14 cellular contexts compared by ENCODE assay signal in genomic region chr5:134413046-134413445, GRCh38. TPM values are rescaled to one million over a fixed set of nuclear protein-coding genes. Genes with fewer than 3 reads are reported as not detected.
DNase-seq lines count a peak whose midpoint lies in the region; ATAC-seq and TF ChIP-seq lines count a peak whose summit lies in the region.
"Had no signal": no experiment of that assay in that cellular context is flagged by ENCODE, and none has a peak within 500 bp of the region (broad histone marks: within the 10 kb centered on the region; RNA-seq: fewer than 3 reads in every experiment).

No MANE protein-coding gene starts in this region.

- ATAC-seq in activated CD8-positive, alpha-beta memory T cell treated with anti-CD3 and anti-CD28 coated beads, Interleukin-2, amount 10 ng/mL, durations not matched to agents 7 days and 5 days: no peak
- no peak for ATAC-seq in gastrocnemius medialis
- no peak for ATAC-seq in GM18867 (IDR thresholded peaks at IDR 0.05; ENCODE audit: unreplicated experiment)

- peaks cover 28% of the 10 kb centered on the region for H3K4me1 Mint-ChIP-seq in activated CD8-positive, alpha-beta memory T cell treated with anti-CD3 and anti-CD28 coated beads, Interleukin-2, amount 10 ng/mL, durations not matched to agents 7 days and 5 days

- DNase-seq in activated CD8-positive, alpha-beta memory T cell treated with anti-CD3 and anti-CD28 coated beads, Interleukin-2, amount 50 U/mL, for 48 hours: peak; percentile 20
- no peak for DNase-seq in activated CD8-positive, alpha-beta memory T cell treated with anti-CD3 and anti-CD28 coated beads, Interleukin-2, amount 10 ng/mL, durations not matched to agents 7 days and 5 days
- DNase-seq in OCI-LY7 (ENCODE audit: low spot score): no peak
- no peak for DNase-seq in esophagus muscularis mucosa (ENCODE audit: extremely low spot score)
- DNase-seq in gastrocnemius medialis: no peak
- no peak for DNase-seq in SKM-1 (lab: John Stamatoyannopoulos, UW; ENCODE audit: unreplicated experiment)
- DNase-seq in NCI-H2081 (lab: John Stamatoyannopoulos, UW): no peak
- DNase-seq: activated CD8-positive, alpha-beta memory T cell treated with anti-CD3 and anti-CD28 coated beads, Interleukin-2, amount 50 U/mL, for 4 hours; amniotic stem cell; hippocampal formation; NK-92 treated with Interleukin-12 subunit alpha and Interleukin-12 subunit beta, amount 100 ng/mL, for 24 hours; stimulated activated naive B cell treated with anti-CD40 and anti-IgM and Interleukin-4, amounts not matched to agents 10 μg/mL and 1 μg/mL and 100 μg/mL, for 72 hours had no signal

- H3K27ac Mint-ChIP-seq in activated CD8-positive, alpha-beta memory T cell treated with anti-CD3 and anti-CD28 coated beads, Interleukin-2, amount 10 ng/mL, durations not matched to agents 7 days and 5 days: no peak overlapping the region

- TF ChIP-seq EP300 in esophagus muscularis mucosa (IDR thresholded peaks at IDR 0.05): no peak

- H3K27me3 ChIP-seq in esophagus muscularis mucosa (no peaks in the 10 kb centered on the region), gastrocnemius medialis (no peaks in the 10 kb centered on the region)
- H3K27me3 ChIP-seq: SJSA1 had no signal

- CTCF ChIA-PET in activated CD8-positive, alpha-beta memory T cell treated with anti-CD3 and anti-CD28 coated beads, Interleukin-2, amount 10 ng/mL, durations not matched to agents 7 days and 5 days (lab: Charles Lee): interaction anchor here (1.4 to 5.5 kb wide), 6 partner anchors 53 to 174 kb away, joined by 3 to 38 read pairs (median 10); no protein-coding TSS in a partner anchor
- CTCF ChIA-PET in OCI-LY7 (lab: Charles Lee; ENCODE audit: unreplicated experiment): no interaction called here

- no peaks in the 10 kb centered on the region for H3K9me3 Mint-ChIP-seq in activated CD8-positive, alpha-beta memory T cell treated with anti-CD3 and anti-CD28 coated beads, Interleukin-2, amount 10 ng/mL, durations not matched to agents 7 days and 5 days (ENCODE audit: low read depth)
- H3K9me3 Mint-ChIP-seq: stimulated activated naive B cell treated with anti-CD40 and anti-IgM and Interleukin-4, amounts not matched to agents 10 μg/mL and 1 μg/mL and 100 μg/mL, for 72 hours had no signal

- peaks cover 25% of the 10 kb centered on the region for H3K79me2 ChIP-seq in OCI-LY7 (ENCODE audit: insufficient read depth, low read depth, low read length)

- H3K4me3 ChIP-seq in OCI-LY7 (ENCODE audit: low read depth, low read length, poor library complexity, severe bottlenecking) (no peak overlapping the region), esophagus muscularis mucosa (no peak overlapping the region), gastrocnemius medialis (no peak overlapping the region)
- H3K4me3 ChIP-seq: SJSA1 had no signal

- H3K4me2 ChIP-seq in OCI-LY7 (ENCODE audit: low read length): no peak overlapping the region

- H3K9me2 ChIP-seq in OCI-LY7 (ENCODE audit: insufficient read depth, low read length): no peaks in the 10 kb centered on the region

- no peak overlapping the region for H3K4me3 Mint-ChIP-seq in activated CD8-positive, alpha-beta memory T cell treated with anti-CD3 and anti-CD28 coated beads, Interleukin-2, amount 10 ng/mL, durations not matched to agents 7 days and 5 days

- in situ Hi-C loops in gastrocnemius medialis (cut with MboI; ENCODE audit: low sequenced_read_pairs in 4 of 4): loop anchor here in 3 of 4 donors (25.0 kb wide), 1 partner anchor 99 kb away; no protein-coding TSS in a partner anchor

- H3K9me3 ChIP-seq in OCI-LY7 (ENCODE audit: low read length): no peaks in the 10 kb centered on the region
- H3K9me3 ChIP-seq in esophagus muscularis mucosa: no peaks in the 10 kb centered on the region
- no peaks in the 10 kb centered on the region for H3K9me3 ChIP-seq in gastrocnemius medialis
- H3K9me3 ChIP-seq: SJSA1 had no signal

- no TSS peak for BruUV-seq in OCI-LY7 (replicated peaks; lab: Mats Ljungman, UMichigan)

- no peaks in the 10 kb centered on the region for H3K27me3 Mint-ChIP-seq in activated CD8-positive, alpha-beta memory T cell treated with anti-CD3 and anti-CD28 coated beads, Interleukin-2, amount 10 ng/mL, durations not matched to agents 7 days and 5 days
- H3K27me3 Mint-ChIP-seq: stimulated activated naive B cell treated with anti-CD40 and anti-IgM and Interleukin-4, amounts not matched to agents 10 μg/mL and 1 μg/mL and 100 μg/mL, for 72 hours had no signal

- H3K36me3 ChIP-seq in OCI-LY7 (ENCODE audit: insufficient read depth, low read length) (peaks cover 14% of the 10 kb centered on the region), esophagus muscularis mucosa (no peaks in the 10 kb centered on the region), gastrocnemius medialis (no peaks in the 10 kb centered on the region)

- H3K4me1 ChIP-seq in OCI-LY7 (ENCODE audit: insufficient read depth, low read length, poor library complexity, severe bottlenecking) (peaks cover 26% of the 10 kb centered on the region), esophagus muscularis mucosa (peaks cover 22 to 43% (median 38%) of the 10 kb centered on the region in 4 donors), gastrocnemius medialis (peaks cover 25 to 32% of the 10 kb centered on the region in 2 donors)

- H3K27ac ChIP-seq in OCI-LY7 (ENCODE audit: low read depth, low read length, poor library complexity, severe bottlenecking) (no peak overlapping the region), esophagus muscularis mucosa (replicated peaks in 1 of 4) (peak overlapping the region; percentile 82 to 87 (median 85)), gastrocnemius medialis (peak overlapping the region; percentile 83 to 94 (median 88))
- H3K27ac ChIP-seq: SJSA1 had no signal

- H3K36me3 Mint-ChIP-seq in activated CD8-positive, alpha-beta memory T cell treated with anti-CD3 and anti-CD28 coated beads, Interleukin-2, amount 10 ng/mL, durations not matched to agents 7 days and 5 days: no peaks in the 10 kb centered on the region

- H2AFZ ChIP-seq in OCI-LY7 (ENCODE audit: low read length): 0 out of 2 replicates have a peak overlapping the region, but pooled peaks have one; percentile 13

- POLR2A ChIA-PET in OCI-LY7 (lab: Charles Lee): interaction anchor here (0.6 kb wide), 1 partner anchor 12 kb away, joined by 3 read pairs; no protein-coding TSS in a partner anchor

- intact Hi-C loops in OCI-LY7 (cut with micrococcal nuclease; ENCODE audit: unreplicated experiment): loop anchor here (2.0 to 10.0 kb wide), 3 partner anchors 108 to 324 kb away; partner anchors contain the start of gene CAMLG
- intact Hi-C loops in esophagus muscularis mucosa (cut with DNase I): loop anchor here (2.0 to 5.0 kb wide), 3 partner anchors 41 to 109 kb away; partner anchors contain the start of gene UBE2B
- intact Hi-C loops in gastrocnemius medialis (cut with DNase I; ENCODE audit: low total_unique reads): loop anchor here (2.0 to 5.0 kb wide), 4 partner anchors 24 to 169 kb away; no protein-coding TSS in a partner anchor

- WGBS in esophagus muscularis mucosa: 87% methylated on average over 2 of the region's 2 CpGs

- TF ChIP-seq CTCF in OCI-LY7 (conservative IDR thresholded peaks at IDR 0.05; ENCODE audit: low read length) (no peak), esophagus muscularis mucosa (IDR thresholded peaks at IDR 0.05) (no peak), gastrocnemius medialis (IDR thresholded peaks at IDR 0.05 in 4 of 5, conservative IDR thresholded peaks at IDR 0.05 in 1 of 5) (no peak)

- TF ChIP-seq POLR2A in esophagus muscularis mucosa (IDR thresholded peaks at IDR 0.05; ENCODE audit: low read depth): no peak
- no peak for TF ChIP-seq POLR2A in gastrocnemius medialis (IDR thresholded peaks at IDR 0.05)

- no peaks in the 10 kb centered on the region for H4K20me1 ChIP-seq in OCI-LY7 (ENCODE audit: insufficient read depth, low read length)

RNA-seq across cellular contexts. Expression of gene CDKN2AIPNL, which starts 1.4 kb away (rescaled TPM):
- 10 to 100 TPM; 28.0 to 33.8 TPM for total RNA-seq in activated CD8-positive, alpha-beta memory T cell treated with anti-CD3 and anti-CD28 coated beads, Interleukin-2, amount 10 ng/mL, durations not matched to agents 7 days and 5 days
- total RNA-seq in OCI-LY7 (2014; rRNA removed; shearing (Covaris generic)): 40.5 and 47.8 TPM in 2 replicates
- total RNA-seq in OCI-LY7 (2022) (45.7 and 45.8 TPM in 2 replicates), esophagus muscularis mucosa (10 to 100 TPM; 17.9 to 19.9 (median 18.8) TPM), gastrocnemius medialis (10 to 100 TPM; 23.6 to 58.5 (median 37.4) TPM)

RNA-seq across cellular contexts. Expression of gene UBE2B, which starts 41.7 kb away (rescaled TPM):
- total RNA-seq in activated CD8-positive, alpha-beta memory T cell treated with anti-CD3 and anti-CD28 coated beads, Interleukin-2, amount 10 ng/mL, durations not matched to agents 7 days and 5 days: 10 to 100 TPM; 74.6 to 84.8 TPM
- total RNA-seq in OCI-LY7 (2014; rRNA removed; shearing (Covaris generic)): 7.6 and 26.4 TPM in 2 replicates
- total RNA-seq in OCI-LY7 (2022): 70.3 and 79.8 TPM in 2 replicates
- 10 to 100 TPM; 38.2 to 96.3 (median 52.3) TPM for total RNA-seq in esophagus muscularis mucosa
- total RNA-seq in gastrocnemius medialis: 100 to 1,000 TPM in 1 of 4 donors, 10 to 100 TPM in 3; 22.2 to 124 (median 70.3) TPM

RNA-seq across cellular contexts. Expression of gene CDKL3, which starts 46.1 kb away (rescaled TPM):
- 1 to 10 TPM; 1.9 to 2.9 TPM for total RNA-seq in activated CD8-positive, alpha-beta memory T cell treated with anti-CD3 and anti-CD28 coated beads, Interleukin-2, amount 10 ng/mL, durations not matched to agents 7 days and 5 days
- total RNA-seq in OCI-LY7 (2014; rRNA removed; shearing (Covaris generic)): 0.57 and 0.70 TPM in 2 replicates
- total RNA-seq in OCI-LY7 (2022) (3.3 and 4.0 TPM in 2 replicates), esophagus muscularis mucosa (1 to 10 TPM; 1.1 to 4.6 (median 4.0) TPM), gastrocnemius medialis (10 to 100 TPM in 1 of 4 donors, 1 to 10 TPM in 2, under 1 TPM in 1; 0.36 to 10.4 (median 5.1) TPM)
